2 cellular contexts compared by ENCODE assay signal in the genomic region with DNA sequence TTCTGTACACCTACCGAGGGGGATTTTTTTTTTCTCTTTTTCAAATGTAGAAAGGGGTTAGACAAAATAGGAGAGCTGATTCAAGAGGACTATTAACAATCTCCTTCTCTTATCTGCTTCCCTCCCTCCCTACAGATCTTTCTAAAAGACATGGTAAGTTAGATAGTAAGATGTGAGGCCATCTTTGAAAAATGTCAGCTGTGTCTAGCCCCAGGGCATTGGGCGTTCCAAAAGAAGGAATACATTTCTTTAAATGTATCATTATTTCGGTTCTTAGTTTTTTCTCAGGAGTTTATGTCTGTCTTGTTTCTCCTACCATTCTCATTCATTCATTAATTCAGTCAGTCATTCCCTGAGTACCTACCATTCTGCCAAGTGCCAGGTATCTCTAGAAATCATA.
TF ChIP-seq lines count a peak whose summit lies in the region.

No MANE protein-coding gene starts in this region.

TF ChIP-seq in GM23338, 12 proteins besides CTCF, POLR2A, EP300 and RAD21 (continues in another document):
- no peak for TF ChIP-seq ZNF114 (CRISPR knock-in tag; IDR thresholded peaks at IDR 0.05)
- TF ChIP-seq POLR2AphosphoS5 (IDR thresholded peaks at IDR 0.05; ENCODE audit: low read depth), result no peak
- no peak for TF ChIP-seq NANOG (IDR thresholded peaks at IDR 0.05; ENCODE audit: borderline replicate concordance)
- no peak for TF ChIP-seq EZH2 (IDR thresholded peaks at IDR 0.05; ENCODE audit: low read depth, unreplicated experiment)
- TF ChIP-seq STAT1 (IDR thresholded peaks at IDR 0.05; ENCODE audit: unreplicated experiment), result no peak
- no peak for TF ChIP-seq JUNB (IDR thresholded peaks at IDR 0.05; ENCODE audit: unreplicated experiment)
- TF ChIP-seq EZH2phosphoT487 (IDR thresholded peaks at IDR 0.05; ENCODE audit: unreplicated experiment), result no peak
- TF ChIP-seq, protein P1, sequence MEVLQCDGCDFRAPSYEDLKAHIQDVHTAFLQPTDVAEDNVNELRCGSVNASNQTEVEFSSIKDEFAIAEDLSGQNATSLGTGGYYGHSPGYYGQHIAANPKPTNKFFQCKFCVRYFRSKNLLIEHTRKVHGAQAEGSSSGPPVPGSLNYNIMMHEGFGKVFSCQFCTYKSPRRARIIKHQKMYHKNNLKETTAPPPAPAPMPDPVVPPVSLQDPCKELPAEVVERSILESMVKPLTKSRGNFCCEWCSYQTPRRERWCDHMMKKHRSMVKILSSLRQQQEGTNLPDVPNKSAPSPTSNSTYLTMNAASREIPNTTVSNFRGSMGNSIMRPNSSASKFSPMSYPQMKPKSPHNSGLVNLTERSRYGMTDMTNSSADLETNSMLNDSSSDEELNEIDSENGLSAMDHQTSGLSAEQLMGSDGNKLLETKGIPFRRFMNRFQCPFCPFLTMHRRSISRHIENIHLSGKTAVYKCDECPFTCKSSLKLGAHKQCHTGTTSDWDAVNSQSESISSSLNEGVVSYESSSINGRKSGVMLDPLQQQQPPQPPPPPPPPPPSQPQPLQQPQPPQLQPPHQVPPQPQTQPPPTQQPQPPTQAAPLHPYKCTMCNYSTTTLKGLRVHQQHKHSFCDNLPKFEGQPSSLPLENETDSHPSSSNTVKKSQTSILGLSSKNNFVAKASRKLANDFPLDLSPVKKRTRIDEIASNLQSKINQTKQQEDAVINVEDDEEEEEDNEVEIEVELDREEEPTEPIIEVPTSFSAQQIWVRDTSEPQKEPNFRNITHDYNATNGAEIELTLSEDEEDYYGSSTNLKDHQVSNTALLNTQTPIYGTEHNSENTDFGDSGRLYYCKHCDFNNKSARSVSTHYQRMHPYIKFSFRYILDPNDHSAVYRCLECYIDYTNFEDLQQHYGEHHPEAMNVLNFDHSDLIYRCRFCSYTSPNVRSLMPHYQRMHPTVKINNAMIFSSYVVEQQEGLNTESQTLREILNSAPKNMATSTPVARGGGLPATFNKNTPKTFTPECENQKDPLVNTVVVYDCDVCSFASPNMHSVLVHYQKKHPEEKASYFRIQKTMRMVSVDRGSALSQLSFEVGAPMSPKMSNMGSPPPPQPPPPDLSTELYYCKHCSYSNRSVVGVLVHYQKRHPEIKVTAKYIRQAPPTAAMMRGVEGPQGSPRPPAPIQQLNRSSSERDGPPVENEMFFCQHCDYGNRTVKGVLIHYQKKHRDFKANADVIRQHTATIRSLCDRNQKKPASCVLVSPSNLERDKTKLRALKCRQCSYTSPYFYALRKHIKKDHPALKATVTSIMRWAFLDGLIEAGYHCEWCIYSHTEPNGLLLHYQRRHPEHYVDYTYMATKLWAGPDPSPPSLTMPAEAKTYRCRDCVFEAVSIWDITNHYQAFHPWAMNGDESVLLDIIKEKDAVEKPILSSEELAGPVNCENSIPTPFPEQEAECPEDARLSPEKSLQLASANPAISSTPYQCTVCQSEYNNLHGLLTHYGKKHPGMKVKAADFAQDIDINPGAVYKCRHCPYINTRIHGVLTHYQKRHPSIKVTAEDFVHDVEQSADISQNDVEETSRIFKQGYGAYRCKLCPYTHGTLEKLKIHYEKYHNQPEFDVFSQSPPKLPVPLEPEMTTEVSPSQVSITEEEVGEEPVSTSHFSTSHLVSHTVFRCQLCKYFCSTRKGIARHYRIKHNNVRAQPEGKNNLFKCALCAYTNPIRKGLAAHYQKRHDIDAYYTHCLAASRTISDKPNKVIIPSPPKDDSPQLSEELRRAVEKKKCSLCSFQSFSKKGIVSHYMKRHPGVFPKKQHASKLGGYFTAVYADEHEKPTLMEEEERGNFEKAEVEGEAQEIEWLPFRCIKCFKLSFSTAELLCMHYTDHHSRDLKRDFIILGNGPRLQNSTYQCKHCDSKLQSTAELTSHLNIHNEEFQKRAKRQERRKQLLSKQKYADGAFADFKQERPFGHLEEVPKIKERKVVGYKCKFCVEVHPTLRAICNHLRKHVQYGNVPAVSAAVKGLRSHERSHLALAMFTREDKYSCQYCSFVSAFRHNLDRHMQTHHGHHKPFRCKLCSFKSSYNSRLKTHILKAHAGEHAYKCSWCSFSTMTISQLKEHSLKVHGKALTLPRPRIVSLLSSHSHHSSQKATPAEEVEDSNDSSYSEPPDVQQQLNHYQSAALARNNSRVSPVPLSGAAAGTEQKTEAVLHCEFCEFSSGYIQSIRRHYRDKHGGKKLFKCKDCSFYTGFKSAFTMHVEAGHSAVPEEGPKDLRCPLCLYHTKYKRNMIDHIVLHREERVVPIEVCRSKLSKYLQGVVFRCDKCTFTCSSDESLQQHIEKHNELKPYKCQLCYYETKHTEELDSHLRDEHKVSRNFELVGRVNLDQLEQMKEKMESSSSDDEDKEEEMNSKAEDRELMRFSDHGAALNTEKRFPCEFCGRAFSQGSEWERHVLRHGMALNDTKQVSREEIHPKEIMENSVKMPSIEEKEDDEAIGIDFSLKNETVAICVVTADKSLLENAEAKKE (CRISPR knock-in tag; IDR thresholded peaks at IDR 0.05), result no peak
- no peak for TF ChIP-seq CREB1 (CRISPR knock-in tag; IDR thresholded peaks at IDR 0.05; ENCODE audit: low read depth)
- TF ChIP-seq, protein P2, sequence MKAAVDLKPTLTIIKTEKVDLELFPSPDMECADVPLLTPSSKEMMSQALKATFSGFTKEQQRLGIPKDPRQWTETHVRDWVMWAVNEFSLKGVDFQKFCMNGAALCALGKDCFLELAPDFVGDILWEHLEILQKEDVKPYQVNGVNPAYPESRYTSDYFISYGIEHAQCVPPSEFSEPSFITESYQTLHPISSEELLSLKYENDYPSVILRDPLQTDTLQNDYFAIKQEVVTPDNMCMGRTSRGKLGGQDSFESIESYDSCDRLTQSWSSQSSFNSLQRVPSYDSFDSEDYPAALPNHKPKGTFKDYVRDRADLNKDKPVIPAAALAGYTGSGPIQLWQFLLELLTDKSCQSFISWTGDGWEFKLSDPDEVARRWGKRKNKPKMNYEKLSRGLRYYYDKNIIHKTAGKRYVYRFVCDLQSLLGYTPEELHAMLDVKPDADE (IDR thresholded peaks at IDR 0.05), result no peak

TF ChIP-seq in H1, 55 proteins besides CTCF, POLR2A, EP300 and RAD21:
- no peak for TF ChIP-seq POU5F1 (IDR thresholded peaks at IDR 0.05; ENCODE audit: low read depth, low read length)
- no peak for TF ChIP-seq TBP (IDR thresholded peaks at IDR 0.05; ENCODE audit: low read depth, low read length)
- no peak for TF ChIP-seq TAF7 (optimal IDR thresholded peaks at IDR 0.05; ENCODE audit: borderline replicate concordance, low read depth, low read length)
- TF ChIP-seq SP2 (IDR thresholded peaks at IDR 0.05; ENCODE audit: low read length), result no peak
- no peak for TF ChIP-seq NRF1 (IDR thresholded peaks at IDR 0.05; ENCODE audit: low read depth, low read length)
- no peak for TF ChIP-seq HDAC2 (IDR thresholded peaks at IDR 0.05; ENCODE audit: borderline replicate concordance in 1 of 2, low read depth in 2 of 2, low read length in 2 of 2)
- TF ChIP-seq BRCA1 (IDR thresholded peaks at IDR 0.05; ENCODE audit: low read depth, low read length), result no peak
- no peak for TF ChIP-seq MAX (IDR thresholded peaks at IDR 0.05)
- TF ChIP-seq ZNF274 (IDR thresholded peaks at IDR 0.05; ENCODE audit: borderline replicate concordance, extremely low read depth, low read length), result no peak
- no peak for TF ChIP-seq MAFK (IDR thresholded peaks at IDR 0.05; ENCODE audit: low read depth, low read length)
- TF ChIP-seq ATF3 (IDR thresholded peaks at IDR 0.05; ENCODE audit: insufficient read depth, low read depth, low read length), result no peak
- no peak for TF ChIP-seq JUND (IDR thresholded peaks at IDR 0.05; ENCODE audit: low read length)
- TF ChIP-seq JUN (IDR thresholded peaks at IDR 0.05; ENCODE audit: low read depth, low read length), result no peak
- TF ChIP-seq FOSL1 (IDR thresholded peaks at IDR 0.05; ENCODE audit: insufficient read depth, low read depth, low read length), result no peak
- no peak for TF ChIP-seq EZH2 (IDR thresholded peaks at IDR 0.05; ENCODE audit: low read depth, low read length, severe bottlenecking)
- TF ChIP-seq, protein P3, sequence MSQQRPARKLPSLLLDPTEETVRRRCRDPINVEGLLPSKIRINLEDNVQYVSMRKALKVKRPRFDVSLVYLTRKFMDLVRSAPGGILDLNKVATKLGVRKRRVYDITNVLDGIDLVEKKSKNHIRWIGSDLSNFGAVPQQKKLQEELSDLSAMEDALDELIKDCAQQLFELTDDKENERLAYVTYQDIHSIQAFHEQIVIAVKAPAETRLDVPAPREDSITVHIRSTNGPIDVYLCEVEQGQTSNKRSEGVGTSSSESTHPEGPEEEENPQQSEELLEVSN (IDR thresholded peaks at IDR 0.05), result no peak
- TF ChIP-seq HDAC6 (IDR thresholded peaks at IDR 0.05; ENCODE audit: low read depth, low read length), result no peak
- no peak for TF ChIP-seq RXRA (IDR thresholded peaks at IDR 0.05; ENCODE audit: insufficient read depth, low read depth, low read length)
- no peak for TF ChIP-seq SAP30 (IDR thresholded peaks at IDR 0.05; ENCODE audit: insufficient read depth, insufficient replicate concordance, low read length)
- no peak for TF ChIP-seq BACH1 (IDR thresholded peaks at IDR 0.05; ENCODE audit: low read length)
